1 cellular context compared by ENCODE assay signal in the genomic region with DNA sequence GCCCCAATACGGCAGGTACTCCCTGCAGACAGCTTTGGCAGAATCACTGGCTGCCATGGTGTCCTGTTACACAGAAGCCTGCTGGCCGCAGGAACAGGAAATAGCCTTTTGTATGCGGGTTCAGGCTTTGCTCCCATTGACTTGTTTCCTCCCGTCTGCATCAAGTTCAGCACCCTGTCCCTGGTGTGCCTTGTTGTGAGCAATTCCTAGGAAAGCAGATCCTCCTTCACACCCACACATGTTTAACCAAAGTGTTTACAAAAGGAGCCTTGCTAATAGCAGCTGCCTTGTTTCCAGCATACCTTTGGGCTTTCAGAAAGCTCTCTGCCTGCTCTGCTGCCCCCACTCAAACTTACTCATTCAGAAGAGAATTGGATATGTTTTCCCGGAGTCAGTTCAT.
TF ChIP-seq lines count a peak whose summit lies in the region.

No MANE protein-coding gene starts in this region.

TF ChIP-seq in GM23338, 12 proteins besides CTCF, POLR2A, EP300 and RAD21 (continued from another document):
- TF ChIP-seq, protein P1, sequence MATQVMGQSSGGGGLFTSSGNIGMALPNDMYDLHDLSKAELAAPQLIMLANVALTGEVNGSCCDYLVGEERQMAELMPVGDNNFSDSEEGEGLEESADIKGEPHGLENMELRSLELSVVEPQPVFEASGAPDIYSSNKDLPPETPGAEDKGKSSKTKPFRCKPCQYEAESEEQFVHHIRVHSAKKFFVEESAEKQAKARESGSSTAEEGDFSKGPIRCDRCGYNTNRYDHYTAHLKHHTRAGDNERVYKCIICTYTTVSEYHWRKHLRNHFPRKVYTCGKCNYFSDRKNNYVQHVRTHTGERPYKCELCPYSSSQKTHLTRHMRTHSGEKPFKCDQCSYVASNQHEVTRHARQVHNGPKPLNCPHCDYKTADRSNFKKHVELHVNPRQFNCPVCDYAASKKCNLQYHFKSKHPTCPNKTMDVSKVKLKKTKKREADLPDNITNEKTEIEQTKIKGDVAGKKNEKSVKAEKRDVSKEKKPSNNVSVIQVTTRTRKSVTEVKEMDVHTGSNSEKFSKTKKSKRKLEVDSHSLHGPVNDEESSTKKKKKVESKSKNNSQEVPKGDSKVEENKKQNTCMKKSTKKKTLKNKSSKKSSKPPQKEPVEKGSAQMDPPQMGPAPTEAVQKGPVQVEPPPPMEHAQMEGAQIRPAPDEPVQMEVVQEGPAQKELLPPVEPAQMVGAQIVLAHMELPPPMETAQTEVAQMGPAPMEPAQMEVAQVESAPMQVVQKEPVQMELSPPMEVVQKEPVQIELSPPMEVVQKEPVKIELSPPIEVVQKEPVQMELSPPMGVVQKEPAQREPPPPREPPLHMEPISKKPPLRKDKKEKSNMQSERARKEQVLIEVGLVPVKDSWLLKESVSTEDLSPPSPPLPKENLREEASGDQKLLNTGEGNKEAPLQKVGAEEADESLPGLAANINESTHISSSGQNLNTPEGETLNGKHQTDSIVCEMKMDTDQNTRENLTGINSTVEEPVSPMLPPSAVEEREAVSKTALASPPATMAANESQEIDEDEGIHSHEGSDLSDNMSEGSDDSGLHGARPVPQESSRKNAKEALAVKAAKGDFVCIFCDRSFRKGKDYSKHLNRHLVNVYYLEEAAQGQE (IDR thresholded peaks at IDR 0.05; ENCODE audit: unreplicated experiment), result no peak
- no peak for TF ChIP-seq EZH2phosphoT487 (IDR thresholded peaks at IDR 0.05; ENCODE audit: unreplicated experiment)
- no peak for TF ChIP-seq CREB1 (CRISPR knock-in tag; IDR thresholded peaks at IDR 0.05; ENCODE audit: low read depth)
- TF ChIP-seq ZNF331 (CRISPR knock-in tag; IDR thresholded peaks at IDR 0.05; ENCODE audit: low read depth), result no peak
TF ChIP-seq in GM23338: peak in this region for 2.
